Comparison of ENCODE assay signal across 1 cellular context in genomic region chr3:71688121-71688520, GRCh38.
TF ChIP-seq lines count a peak whose summit lies in the region.

No MANE protein-coding gene starts in this region.

TF ChIP-seq in GM23338, 12 proteins besides CTCF, POLR2A, EP300 and RAD21 (continued from another document):
- TF ChIP-seq ZNF462 (CRISPR knock-in tag; IDR thresholded peaks at IDR 0.05) (no peak), EZH2 (IDR thresholded peaks at IDR 0.05; ENCODE audit: low read depth, unreplicated experiment) (no peak), POLR2AphosphoS5 (IDR thresholded peaks at IDR 0.05; ENCODE audit: low read depth) (no peak), JUNB (IDR thresholded peaks at IDR 0.05; ENCODE audit: unreplicated experiment) (no peak), ZNF114 (CRISPR knock-in tag; IDR thresholded peaks at IDR 0.05) (no peak), ZNF331 (CRISPR knock-in tag; IDR thresholded peaks at IDR 0.05; ENCODE audit: low read depth) (no peak), ETS1 (IDR thresholded peaks at IDR 0.05) (no peak)
